In genomic region chr16:68993885-68994284, GRCh38 we compare ENCODE assay signal across 12 cellular contexts.
DNase-seq lines count a peak whose midpoint lies in the region; ATAC-seq, FAIRE-seq and TF ChIP-seq lines count a peak whose summit lies in the region.
"Had no signal": no experiment of that assay in that cellular context is flagged by ENCODE, and none has a peak within 500 bp of the region (broad histone marks: within the 10 kb centered on the region; RNA-seq: fewer than 3 reads in every experiment).

No MANE protein-coding gene starts in this region.

- no peaks in the 10 kb centered on the region for H3K27me3 Mint-ChIP-seq in activated CD8-positive, alpha-beta T cell treated with anti-CD3 and anti-CD28 coated beads for 36 hours
- H3K27me3 Mint-ChIP-seq: CD4-positive, alpha-beta memory T cell; naive thymus-derived CD8-positive, alpha-beta T cell had no signal

- H3K9me3 Mint-ChIP-seq in activated CD8-positive, alpha-beta T cell treated with anti-CD3 and anti-CD28 coated beads for 36 hours: no peaks in the 10 kb centered on the region
- H3K9me3 Mint-ChIP-seq: CD4-positive, alpha-beta memory T cell; naive thymus-derived CD8-positive, alpha-beta T cell had no signal

- POLR2A ChIA-PET in AG04450 (lab: Yijun Ruan, JAX): no interaction called here
- POLR2A ChIA-PET in activated CD8-positive, alpha-beta T cell treated with anti-CD3 and anti-CD28 coated beads for 36 hours (lab: Charles Lee): no interaction called here

- FAIRE-seq in bronchial epithelial cell (lab: Jason Lieb, UNC): no peak

- H3K4me1 ChIP-seq in liver (ENCODE audit: control insufficient read depth in 4 of 4, insufficient read depth in 4 of 4, low read length in 3 of 4): peaks cover 5 to 9% (median 7%) of the 10 kb centered on the region in 4 donors
- H3K4me1 ChIP-seq: SJCRH30 had no signal

- no peaks in the 10 kb centered on the region for H3K9me3 ChIP-seq in AG04450 (ENCODE audit: control insufficient read depth, insufficient read depth, low read length)
- no peaks in the 10 kb centered on the region for H3K9me3 ChIP-seq in liver (ENCODE audit: control insufficient read depth in 4 of 4, low read length in 3 of 4)
- H3K9me3 ChIP-seq: SJCRH30, vagina had no signal

- ATAC-seq in HG03135 (IDR thresholded peaks at IDR 0.05; ENCODE audit: unreplicated experiment): no peak
- no peak for ATAC-seq in activated CD8-positive, alpha-beta T cell treated with anti-CD3 and anti-CD28 coated beads for 36 hours
- ATAC-seq: naive thymus-derived CD8-positive, alpha-beta T cell had no signal

- H3K4me1 Mint-ChIP-seq in activated CD8-positive, alpha-beta T cell treated with anti-CD3 and anti-CD28 coated beads for 36 hours (ENCODE audit: low read depth): no peaks in the 10 kb centered on the region
- H3K4me1 Mint-ChIP-seq: CD4-positive, alpha-beta memory T cell had no signal

- peak; percentile 44 to 47 for TF ChIP-seq RAD21 in liver (IDR thresholded peaks at IDR 0.05)

- intact Hi-C loops in activated CD8-positive, alpha-beta T cell treated with anti-CD3 and anti-CD28 coated beads for 36 hours (cut with micrococcal nuclease): no loop called here

- peak overlapping the region in 1 of 2 donors; percentile 5 for H3K9ac ChIP-seq in liver (ENCODE audit: low read depth in 1 of 2, low read length in 2 of 2)

- peaks cover 2% of the 10 kb centered on the region for H3K36me3 Mint-ChIP-seq in activated CD8-positive, alpha-beta T cell treated with anti-CD3 and anti-CD28 coated beads for 36 hours (ENCODE audit: low read depth)

- H3K36me3 ChIP-seq in bronchial epithelial cell (ENCODE audit: control insufficient read depth, insufficient read depth, low read length) (no peaks in the 10 kb centered on the region), liver (ENCODE audit: control insufficient read depth in 4 of 4, insufficient read depth in 3 of 4, low read depth in 1 of 4, low read length in 3 of 4) (no peaks in the 10 kb centered on the region)
- H3K36me3 ChIP-seq: SJCRH30, vagina had no signal

- H3K4me3 Mint-ChIP-seq in activated CD8-positive, alpha-beta T cell treated with anti-CD3 and anti-CD28 coated beads for 36 hours: no peak overlapping the region
- H3K4me3 Mint-ChIP-seq: CD4-positive, alpha-beta memory T cell; naive thymus-derived CD8-positive, alpha-beta T cell had no signal

- CTCF ChIA-PET in AG04450 (lab: Charles Lee): interaction anchor here (1.7 kb wide), 1 partner anchor 130 kb away, joined by 4 read pairs; no protein-coding TSS in a partner anchor
- CTCF ChIA-PET in activated CD8-positive, alpha-beta T cell treated with anti-CD3 and anti-CD28 coated beads for 36 hours (lab: Charles Lee): no interaction called here

- H3K27me3 ChIP-seq in AG04450 (ENCODE audit: control insufficient read depth, insufficient read depth, low read length): no peaks in the 10 kb centered on the region
- no peaks in the 10 kb centered on the region for H3K27me3 ChIP-seq in bronchial epithelial cell (ENCODE audit: control insufficient read depth, insufficient read depth, low read length)
- no peaks in the 10 kb centered on the region for H3K27me3 ChIP-seq in liver (ENCODE audit: control insufficient read depth in 4 of 4, insufficient read depth in 4 of 4, low read length in 3 of 4)
- H3K27me3 ChIP-seq: SJCRH30, vagina had no signal

- H3K27ac ChIP-seq in AG04450 (ENCODE audit: low read depth, low read length) (peak overlapping the region; percentile 71), liver (ENCODE audit: low read depth in 1 of 2, low read length in 2 of 2) (peak overlapping the region; percentile 34 to 61)
- H3K27ac ChIP-seq: SJCRH30, vagina had no signal

- no peak overlapping the region for H3K4me3 ChIP-seq in AG04450 (ENCODE audit: low read depth, low read length)
- no peak overlapping the region for H3K4me3 ChIP-seq in bronchial epithelial cell (ENCODE audit: low read depth, low read length)
- H3K4me3 ChIP-seq in liver (ENCODE audit: low read depth in 1 of 3, low read length in 3 of 3): no peak overlapping the region
- H3K4me3 ChIP-seq: SJCRH30, vagina had no signal

- no peak for TF ChIP-seq CTCF in AG04450 (IDR thresholded peaks at IDR 0.05; ENCODE audit: low read depth, low read length)
- no peak for TF ChIP-seq CTCF in bronchial epithelial cell (IDR thresholded peaks at IDR 0.05; ENCODE audit: insufficient read depth, low read length, severe bottlenecking)
- TF ChIP-seq CTCF in liver (IDR thresholded peaks at IDR 0.05; ENCODE audit: low read depth, low read length, missing input control): no peak
- TF ChIP-seq CTCF in activated CD8-positive, alpha-beta T cell treated with anti-CD3 and anti-CD28 coated beads for 36 hours (IDR thresholded peaks at IDR 0.05): no peak

- WGBS in liver: 19% methylated on average over 1 of the region's 1 CpG

- no peak overlapping the region for H3K27ac Mint-ChIP-seq in activated CD8-positive, alpha-beta T cell treated with anti-CD3 and anti-CD28 coated beads for 36 hours
- H3K27ac Mint-ChIP-seq: CD4-positive, alpha-beta memory T cell; naive thymus-derived CD8-positive, alpha-beta T cell had no signal

- DNase-seq in AG04450 (ENCODE audit: low read depth, low spot score): peak; percentile 85
- peak; percentile 77 for DNase-seq in HT-29 (ENCODE audit: low spot score)
- DNase-seq in bronchial epithelial cell (ENCODE audit: low read depth): peak; percentile 96
- no peak for DNase-seq in NCI-H774 (lab: John Stamatoyannopoulos, UW)
- no peak for DNase-seq in activated CD8-positive, alpha-beta T cell treated with anti-CD3 and anti-CD28 coated beads for 36 hours
- no peak for DNase-seq in effector CD4-positive, alpha-beta T cell
- DNase-seq: CD4-positive, alpha-beta memory T cell; naive thymus-derived CD8-positive, alpha-beta T cell; SJCRH30 had no signal

TF ChIP-seq in liver, 16 proteins besides CTCF, POLR2A, EP300 and RAD21:
- TF ChIP-seq JUND (IDR thresholded peaks at IDR 0.05): peak; percentile 70 to 73
- TF ChIP-seq NR2F2 (IDR thresholded peaks at IDR 0.05): no peak
- TF ChIP-seq HNF4A (conservative IDR thresholded peaks at IDR 0.05): peak; percentile 47 to 69
- no peak for TF ChIP-seq REST (IDR thresholded peaks at IDR 0.05)
- peak; percentile 55 for TF ChIP-seq FOXA2 (IDR thresholded peaks at IDR 0.05)
- no peak for TF ChIP-seq GABPA (IDR thresholded peaks at IDR 0.05 in 1 of 2, conservative IDR thresholded peaks at IDR 0.05 in 1 of 2)
- peak; percentile 42 for TF ChIP-seq ZBTB33 (IDR thresholded peaks at IDR 0.05)
- peak; percentile 51 for TF ChIP-seq FOXA1 (IDR thresholded peaks at IDR 0.05)
- TF ChIP-seq RXRA (IDR thresholded peaks at IDR 0.05): peak; percentile 61 to 82
- TF ChIP-seq HNF4G (IDR thresholded peaks at IDR 0.05): no peak
- TF ChIP-seq MAX (IDR thresholded peaks at IDR 0.05): no peak
- peak; percentile 23 for TF ChIP-seq YY1 (IDR thresholded peaks at IDR 0.05)
- TF ChIP-seq EGR1 (IDR thresholded peaks at IDR 0.05; ENCODE audit: low read depth in 2 of 2): no peak
- TF ChIP-seq SP1 (IDR thresholded peaks at IDR 0.05): peak; percentile 51
- TF ChIP-seq TAF1 (conservative IDR thresholded peaks at IDR 0.05): no peak
- TF ChIP-seq ATF3 (IDR thresholded peaks at IDR 0.05): peak; percentile 44

Comparison
In these comparisons a context has a peak if more than half of its experiments do, and no peak if none do; other contexts are left out.
1. DNase-seq: peak in AG04450 (single experiment), HT-29 (single experiment) and bronchial epithelial cell (single experiment); none in NCI-H774 (single experiment), activated CD8-positive, alpha-beta T cell treated with anti-CD3 and anti-CD28 coated beads for 36 hours (single experiment) and effector CD4-positive, alpha-beta T cell (single experiment).